1 cellular context compared by ENCODE assay signal in genomic region chr4:3911252-3911856, GRCh38.
TF ChIP-seq lines count a peak whose summit lies in the region.

No MANE protein-coding gene starts in this region.

TF ChIP-seq in H1, 55 proteins besides CTCF, POLR2A, EP300 and RAD21 (continued from another document):
- TF ChIP-seq, protein P1, sequence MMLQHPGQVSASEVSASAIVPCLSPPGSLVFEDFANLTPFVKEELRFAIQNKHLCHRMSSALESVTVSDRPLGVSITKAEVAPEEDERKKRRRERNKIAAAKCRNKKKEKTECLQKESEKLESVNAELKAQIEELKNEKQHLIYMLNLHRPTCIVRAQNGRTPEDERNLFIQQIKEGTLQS (IDR thresholded peaks at IDR 0.05; ENCODE audit: insufficient read depth, low read depth, low read length), result no peak
- TF ChIP-seq TCF12 (IDR thresholded peaks at IDR 0.05; ENCODE audit: low read depth, low read length) (no peak), GTF2F1 (IDR thresholded peaks at IDR 0.05; ENCODE audit: borderline replicate concordance, low read depth, low read length) (no peak), RNF2 (IDR thresholded peaks at IDR 0.05; ENCODE audit: borderline replicate concordance, low read depth, low read length, missing control alignments, poor library complexity, severe bottlenecking) (no peak), HDAC6 (IDR thresholded peaks at IDR 0.05; ENCODE audit: low read depth, low read length) (no peak)
TF ChIP-seq in H1: peak in this region for 0.
